Comparison of ENCODE assay signal across 20 cellular contexts in the genomic region with DNA sequence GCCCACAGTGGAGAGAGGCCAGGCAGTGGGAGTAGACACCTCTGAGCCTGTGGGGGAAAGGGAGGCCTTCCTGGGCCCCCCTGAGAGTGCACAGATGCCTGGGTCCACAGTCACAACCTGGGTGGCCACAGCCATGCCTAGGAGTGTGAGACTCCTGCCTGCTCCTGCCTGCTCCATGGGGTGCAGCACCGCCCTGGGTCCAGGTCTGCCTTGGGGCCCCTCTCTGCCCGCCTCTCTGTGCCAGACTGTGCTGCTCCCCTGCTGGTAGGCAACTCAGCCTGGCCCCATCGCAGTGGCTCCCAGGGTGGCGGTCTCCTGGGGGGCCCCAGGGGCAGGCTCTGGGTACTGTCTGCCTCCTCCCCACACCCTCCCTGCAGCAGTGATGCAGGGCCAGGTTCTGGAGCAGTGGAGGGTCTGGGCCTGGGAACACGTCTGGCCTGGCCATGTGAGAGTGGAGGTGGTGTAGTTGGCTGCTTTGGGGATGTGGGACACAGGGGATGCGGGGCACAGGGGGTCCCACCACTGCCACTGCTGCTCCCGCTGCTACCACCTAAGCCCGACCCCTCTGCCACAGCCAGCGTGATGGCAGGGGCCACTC.
DNase-seq lines count a peak whose midpoint lies in the region; ATAC-seq and TF ChIP-seq lines count a peak whose summit lies in the region.
"Had no signal": no experiment of that assay in that cellular context is flagged by ENCODE, and none has a peak within 500 bp of the region (broad histone marks: within the 10 kb centered on the region; RNA-seq: fewer than 3 reads in every experiment).

No MANE protein-coding gene starts in this region.

- TF ChIP-seq POLR2A in Peyer's patch (IDR thresholded peaks at IDR 0.05): no peak

- no peak overlapping the region for H3K4me3 ChIP-seq in mesenchymal stem cell (ENCODE audit: insufficient read depth in 1 of 2, low read depth in 1 of 2, low read length in 2 of 2)
- H3K4me3 ChIP-seq in upper lobe of right lung: no peak overlapping the region
- no peak overlapping the region for H3K4me3 ChIP-seq in Peyer's patch
- H3K4me3 ChIP-seq: GM12878 had no signal

- no peaks in the 10 kb centered on the region for H3K4me1 Mint-ChIP-seq in stimulated activated naive CD8-positive, alpha-beta T cell treated with anti-CD3 and anti-CD28 coated beads, Interleukin-15, amount 100 ng/mL, for 72 hours
- H3K4me1 Mint-ChIP-seq: CD4-positive, CD25-positive, alpha-beta regulatory T cell; CD8-positive, alpha-beta memory T cell had no signal

- H2BK15ac ChIP-seq in mesenchymal stem cell (ENCODE audit: low read depth, poor library complexity, severe bottlenecking): no peak overlapping the region

- no peak overlapping the region for H3K9ac ChIP-seq in mesenchymal stem cell (ENCODE audit: low read length)

- H3K79me1 ChIP-seq in mesenchymal stem cell (replicated peaks; ENCODE audit: low read length, poor library complexity, severe bottlenecking): no peaks in the 10 kb centered on the region

- no peak overlapping the region for H3K4ac ChIP-seq in mesenchymal stem cell (ENCODE audit: low read depth in 1 of 2, low read length in 2 of 2)

- 85% methylated on average over 5 of the region's 9 CpGs for WGBS in mesenchymal stem cell

- H3K36me3 ChIP-seq in mesenchymal stem cell (ENCODE audit: control insufficient read depth in 1 of 2, insufficient read depth in 2 of 2, low read depth in 1 of 2, low read length in 2 of 2) (no peaks in the 10 kb centered on the region), upper lobe of right lung (no peaks in the 10 kb centered on the region), Peyer's patch (no peaks in the 10 kb centered on the region)
- H3K36me3 ChIP-seq: BE2C had no signal

- peak; percentile 40 for ATAC-seq in stimulated activated naive CD8-positive, alpha-beta T cell treated with anti-CD3 and anti-CD28 coated beads, Interleukin-15, amount 100 ng/mL, for 72 hours
- no peak for ATAC-seq in stimulated activated naive CD8-positive, alpha-beta T cell treated with anti-CD3 and anti-CD28 coated beads, Interleukin-15, Interleukin-2, amounts not matched to agents 100 U/mL and 50 U/mL, for 24 hours
- peak; percentile 36 for ATAC-seq in sciatic nerve
- peak; percentile 51 for ATAC-seq in upper lobe of right lung
- no peak for ATAC-seq in GM19351 (IDR thresholded peaks at IDR 0.05; ENCODE audit: unreplicated experiment)
- ATAC-seq: GM12878 had no signal

- peak overlapping the region; percentile 50 for H4K91ac ChIP-seq in mesenchymal stem cell (ENCODE audit: low read length)

- no peak overlapping the region for H3K23ac ChIP-seq in mesenchymal stem cell (ENCODE audit: low read length in 2 of 2)

- DNase-seq in stimulated activated naive CD8-positive, alpha-beta T cell treated with anti-CD3 and anti-CD28 coated beads, Interleukin-15, amount 100 ng/mL, for 72 hours: no peak
- DNase-seq in stimulated activated naive CD8-positive, alpha-beta T cell treated with anti-CD3 and anti-CD28 coated beads, Interleukin-15, Interleukin-2, amounts not matched to agents 100 U/mL and 50 U/mL, for 24 hours: no peak
- DNase-seq in mesenchymal stem cell (no peak), sciatic nerve (ENCODE audit: low spot score) (no peak), upper lobe of right lung (no peak), Peyer's patch (no peak)
- no peak for DNase-seq in activated CD4-positive, alpha-beta T cell treated with anti-CD3 and anti-CD28 coated beads for 1 hour
- DNase-seq: ACHN; BE2C; C1 segment of cervical spinal cord; CD4-positive, CD25-positive, alpha-beta regulatory T cell; CD8-positive, alpha-beta memory T cell; COR-L47; DMS 273 treated with DMSO at 0.1 percent for 48 hours; DMS53; DND-41; EL had no signal

- no peaks in the 10 kb centered on the region for H3K27me3 Mint-ChIP-seq in stimulated activated naive CD8-positive, alpha-beta T cell treated with anti-CD3 and anti-CD28 coated beads, Interleukin-15, amount 100 ng/mL, for 72 hours

- H3K9me3 ChIP-seq in mesenchymal stem cell (ENCODE audit: control insufficient read depth, low read length): peaks cover 13% of the 10 kb centered on the region
- no peaks in the 10 kb centered on the region for H3K9me3 ChIP-seq in upper lobe of right lung
- H3K9me3 ChIP-seq in Peyer's patch: no peaks in the 10 kb centered on the region
- H3K9me3 ChIP-seq: BE2C had no signal

- H3K18ac ChIP-seq in mesenchymal stem cell (ENCODE audit: low read depth in 1 of 2, low read length in 2 of 2): no peak overlapping the region

- no peak overlapping the region for H3K4me2 ChIP-seq in mesenchymal stem cell (ENCODE audit: low read length, poor library complexity, severe bottlenecking)

- H3K4me3 Mint-ChIP-seq in stimulated activated naive CD8-positive, alpha-beta T cell treated with anti-CD3 and anti-CD28 coated beads, Interleukin-15, amount 100 ng/mL, for 72 hours: no peak overlapping the region
- H3K4me3 Mint-ChIP-seq: CD4-positive, CD25-positive, alpha-beta regulatory T cell; CD8-positive, alpha-beta memory T cell; H9 had no signal

- no peak for TF ChIP-seq CTCF in upper lobe of right lung (IDR thresholded peaks at IDR 0.05)
- no peak for TF ChIP-seq CTCF in Peyer's patch (IDR thresholded peaks at IDR 0.05)

- H3K4me1 ChIP-seq in mesenchymal stem cell (ENCODE audit: control insufficient read depth, insufficient read depth, low read depth, low read length) (no peaks in the 10 kb centered on the region), upper lobe of right lung (no peaks in the 10 kb centered on the region), Peyer's patch (peaks cover 0 to 6% (median 0%) of the 10 kb centered on the region in 4 donors)
- H3K4me1 ChIP-seq: BE2C had no signal

- H3K27ac Mint-ChIP-seq in stimulated activated naive CD8-positive, alpha-beta T cell treated with anti-CD3 and anti-CD28 coated beads, Interleukin-15, amount 100 ng/mL, for 72 hours: no peak overlapping the region
- H3K27ac Mint-ChIP-seq: CD8-positive, alpha-beta memory T cell; H9 had no signal

- no peak overlapping the region for H2AFZ ChIP-seq in mesenchymal stem cell (ENCODE audit: low read depth, low read length)

- H2BK5ac ChIP-seq in mesenchymal stem cell (ENCODE audit: low read depth, low read length, poor library complexity, severe bottlenecking): no peak overlapping the region

- H3K9me3 Mint-ChIP-seq in stimulated activated naive CD8-positive, alpha-beta T cell treated with anti-CD3 and anti-CD28 coated beads, Interleukin-15, amount 100 ng/mL, for 72 hours: no peaks in the 10 kb centered on the region

- H2BK12ac ChIP-seq in mesenchymal stem cell (ENCODE audit: low read length in 2 of 2): no peak overlapping the region

- H4K8ac ChIP-seq in mesenchymal stem cell (ENCODE audit: low read length): no peak overlapping the region

- intact Hi-C loops in sciatic nerve (cut with DNase I): loop anchor here (5.0 kb wide), 1 partner anchor 1354 kb away; no protein-coding TSS in a partner anchor
- intact Hi-C loops in upper lobe of right lung (cut with DNase I): no loop called here

- H3K14ac ChIP-seq in mesenchymal stem cell (ENCODE audit: low read length in 2 of 2): no peak overlapping the region

- no peak overlapping the region for H2AK5ac ChIP-seq in mesenchymal stem cell (ENCODE audit: low read length, severe bottlenecking)

- H3K27me3 ChIP-seq in mesenchymal stem cell (ENCODE audit: control insufficient read depth in 1 of 2, insufficient read depth in 1 of 2, low read length in 2 of 2): peaks cover 0 to 18% of the 10 kb centered on the region in 2 experiments
- H3K27me3 ChIP-seq in upper lobe of right lung: no peaks in the 10 kb centered on the region
- no peaks in the 10 kb centered on the region for H3K27me3 ChIP-seq in Peyer's patch
- H3K27me3 ChIP-seq: BE2C had no signal

- no peak overlapping the region for H3K27ac ChIP-seq in mesenchymal stem cell (ENCODE audit: low read length, poor library complexity, severe bottlenecking)
- no peak overlapping the region for H3K27ac ChIP-seq in upper lobe of right lung
- H3K27ac ChIP-seq in Peyer's patch: no peak overlapping the region

- no peak overlapping the region for H2BK120ac ChIP-seq in mesenchymal stem cell (ENCODE audit: low read depth, low read length)

Comparison
In these comparisons a context has a peak if more than half of its experiments do, and no peak if none do; other contexts are left out.
1. ATAC-seq: peak in stimulated activated naive CD8-positive, alpha-beta T cell treated with anti-CD3 and anti-CD28 coated beads, Interleukin-15, amount 100 ng/mL, for 72 hours (single experiment), sciatic nerve (single experiment) and upper lobe of right lung (single experiment); none in stimulated activated naive CD8-positive, alpha-beta T cell treated with anti-CD3 and anti-CD28 coated beads, Interleukin-15, Interleukin-2, amounts not matched to agents 100 U/mL and 50 U/mL, for 24 hours (single experiment) and GM19351 (single experiment).